ENCODE assay signal across 29 cellular contexts in genomic region chr3:123046262-123046873, GRCh38. TPM values are rescaled to one million over a fixed set of nuclear protein-coding genes. Genes with fewer than 3 reads are reported as not detected.
DNase-seq lines count a peak whose midpoint lies in the region; ATAC-seq, FAIRE-seq and TF ChIP-seq lines count a peak whose summit lies in the region.
"Had no signal": no experiment of that assay in that cellular context is flagged by ENCODE, and none has a peak within 500 bp of the region (broad histone marks: within the 10 kb centered on the region; RNA-seq: fewer than 3 reads in every experiment).

No MANE protein-coding gene starts in this region.

- H3K4me3 Mint-ChIP-seq in astrocyte (ENCODE audit: unreplicated experiment) = no peak overlapping the region
- H3K4me3 Mint-ChIP-seq: activated T-cell treated with anti-CD3 and anti-CD28 coated beads, Interleukin-2, amount 50 U/mL, for 4 hours; CD14-positive monocyte; stimulated activated naive CD8-positive, alpha-beta T cell treated with anti-CD3 and anti-CD28 coated beads, Interleukin-15, amount 100 ng/mL, for 72 hours had no signal

- H3K36me3 ChIP-seq in astrocyte (ENCODE audit: insufficient read depth, low read length) (no peaks in the 10 kb centered on the region), skeletal muscle satellite cell (ENCODE audit: insufficient read depth, low read length) (no peaks in the 10 kb centered on the region)
- H3K36me3 ChIP-seq: pancreas, SJCRH30, vagina had no signal

- no peak overlapping the region for H2AFZ ChIP-seq in astrocyte (ENCODE audit: low read depth, low read length)

- TF ChIP-seq CTCF in AG10803 (conservative IDR thresholded peaks at IDR 0.05; ENCODE audit: low read length) = no peak
- no peak for TF ChIP-seq CTCF in astrocyte (IDR thresholded peaks at IDR 0.05; ENCODE audit: insufficient read depth, low read depth, low read length)

- no peak overlapping the region for H3K27ac ChIP-seq in astrocyte (ENCODE audit: low read depth, low read length)
- H3K27ac ChIP-seq: pancreas, SJCRH30, vagina had no signal

- H3K4me3 ChIP-seq in AG10803 (ENCODE audit: low read length) (no peak overlapping the region), astrocyte (ENCODE audit: insufficient read depth, low read depth, low read length) (no peak overlapping the region), skeletal muscle satellite cell (ENCODE audit: low read length) (no peak overlapping the region)
- H3K4me3 ChIP-seq: pancreas, SJCRH30, vagina had no signal

- no peaks in the 10 kb centered on the region for H3K79me2 ChIP-seq in astrocyte (ENCODE audit: insufficient read depth, low read length)

- DNase-seq in AG10803 (ENCODE audit: low read depth) (peak; percentile 78), HS-27A (ENCODE audit: low read depth) (peak; percentile 66), astrocyte (ENCODE audit: low read depth) (no peak), iPS-NIHi7 (ENCODE audit: extremely low spot score) (no peak)
- DNase-seq in activated CD8-positive, alpha-beta memory T cell treated with anti-CD3 and anti-CD28 coated beads, Interleukin-2, amount 50 U/mL, for 48 hours = no peak
- DNase-seq: activated CD4-positive, CD25-positive, alpha-beta regulatory T cell; activated T-cell treated with anti-CD3 and anti-CD28 coated beads, Interleukin-2, amount 50 U/mL, for 4 hours; Caco-2; caudate nucleus; cortex of kidney; erythroblast; islet precursor cell; left ventricle myocardium superior; mesendoderm; NCI-H1092 treated with DMSO at 0.1 percent for 48 hours; NCI-H187; NCI-H82; pancreas; retina; SJCRH30; stimulated activated CD4-positive, alpha-beta T cell treated with anti-CD3 and anti-CD28 coated beads, Interleukin-2, amount 100 ng/mL, for 48 hours; stimulated activated naive CD8-positive, alpha-beta T cell treated with anti-CD3 and anti-CD28 coated beads, Interleukin-15, amount 100 ng/mL, for 72 hours had no signal

- H3K27ac Mint-ChIP-seq in astrocyte (ENCODE audit: unreplicated experiment) = no peak overlapping the region
- H3K27ac Mint-ChIP-seq: CD14-positive monocyte; stimulated activated naive CD8-positive, alpha-beta T cell treated with anti-CD3 and anti-CD28 coated beads, Interleukin-15, amount 100 ng/mL, for 72 hours had no signal

- H3K9me3 Mint-ChIP-seq in astrocyte (ENCODE audit: unreplicated experiment) = no peaks in the 10 kb centered on the region
- H3K9me3 Mint-ChIP-seq: activated T-cell treated with anti-CD3 and anti-CD28 coated beads, Interleukin-2, amount 50 U/mL, for 4 hours; stimulated activated naive CD8-positive, alpha-beta T cell treated with anti-CD3 and anti-CD28 coated beads, Interleukin-15, amount 100 ng/mL, for 72 hours had no signal

- H3K4me2 ChIP-seq in astrocyte (ENCODE audit: low read length) = no peak overlapping the region
- peak overlapping the region; percentile 46 for H3K4me2 ChIP-seq in skeletal muscle satellite cell (ENCODE audit: low read length)

- H3K27me3 ChIP-seq in astrocyte (ENCODE audit: insufficient read depth, low read length) = peaks cover 18% of the 10 kb centered on the region
- peaks cover 18% of the 10 kb centered on the region for H3K27me3 ChIP-seq in skeletal muscle satellite cell (ENCODE audit: control insufficient read depth, insufficient read depth, low read length)
- H3K27me3 ChIP-seq: pancreas, SJCRH30, vagina had no signal

- H3K9me3 ChIP-seq in astrocyte (ENCODE audit: insufficient read depth, low read depth, low read length) (no peaks in the 10 kb centered on the region), skeletal muscle satellite cell (replicated peaks; ENCODE audit: low read length) (no peaks in the 10 kb centered on the region)
- H3K9me3 ChIP-seq: Caco-2, pancreas, SJCRH30, vagina had no signal

- H4K20me1 ChIP-seq in astrocyte (ENCODE audit: insufficient read depth, low read length) = no peaks in the 10 kb centered on the region

- ATAC-seq in HG02870 (IDR thresholded peaks at IDR 0.05; ENCODE audit: unreplicated experiment) = no peak
- ATAC-seq in GM19035 (IDR thresholded peaks at IDR 0.05; ENCODE audit: unreplicated experiment) = no peak
- ATAC-seq: activated T-cell treated with anti-CD3 and anti-CD28 coated beads, Interleukin-2, amount 50 U/mL, for 4 hours; left ventricle myocardium superior; pancreas; stimulated activated naive CD8-positive, alpha-beta T cell treated with anti-CD3 and anti-CD28 coated beads, Interleukin-15, amount 100 ng/mL, for 72 hours had no signal

- peaks cover 12% of the 10 kb centered on the region for H3K27me3 Mint-ChIP-seq in astrocyte (ENCODE audit: low read depth, unreplicated experiment)

- no peaks in the 10 kb centered on the region for H3K36me3 Mint-ChIP-seq in astrocyte (ENCODE audit: low read depth, unreplicated experiment)
- H3K36me3 Mint-ChIP-seq: CD14-positive monocyte had no signal

- H3K4me1 ChIP-seq in astrocyte (ENCODE audit: insufficient read depth, low read length) (peaks cover 4% of the 10 kb centered on the region), skeletal muscle satellite cell (ENCODE audit: control insufficient read depth, insufficient read depth, low read length) (peaks cover 24% of the 10 kb centered on the region)
- H3K4me1 ChIP-seq: pancreas, vagina had no signal

- FAIRE-seq in astrocyte (lab: Jason Lieb, UNC) = peak; percentile 9
- FAIRE-seq: H54, pancreas had no signal

- H3K9ac ChIP-seq in astrocyte (ENCODE audit: low read length) = no peak overlapping the region
- no peak overlapping the region for H3K9ac ChIP-seq in skeletal muscle satellite cell (ENCODE audit: low read depth, low read length)

- H3K4me1 Mint-ChIP-seq in astrocyte (ENCODE audit: low read depth, unreplicated experiment) = peaks cover 5% of the 10 kb centered on the region
- H3K4me1 Mint-ChIP-seq: CD14-positive monocyte; stimulated activated naive CD8-positive, alpha-beta T cell treated with anti-CD3 and anti-CD28 coated beads, Interleukin-15, amount 100 ng/mL, for 72 hours had no signal

RNA-seq across cellular contexts. Expression of gene SEMA5B, which starts 18.8 kb away (rescaled TPM):
- total RNA-seq in astrocyte = 1.0 and 2.1 TPM in 2 replicates
- not detected in 2 replicates for total RNA-seq in skeletal muscle satellite cell (2012; rRNA removed)
- total RNA-seq: activated T-cell treated with anti-CD3 and anti-CD28 coated beads, Interleukin-2, amount 50 U/mL, for 4 hours; RPMI7951 had no signal

RNA-seq across cellular contexts. Expression of gene PDIA5, which starts 20.5 kb away (rescaled TPM):
- 77.5 and 86.5 TPM in 2 replicates for total RNA-seq in astrocyte
- 34.3 and 39.5 TPM in 2 replicates for total RNA-seq in skeletal muscle satellite cell (2012; rRNA removed)

Comparison
In these comparisons a context has a peak if more than half of its experiments do, and no peak if none do; other contexts are left out.
1. DNase-seq: peak in AG10803 (single experiment) and HS-27A (single experiment); none in astrocyte (single experiment), iPS-NIHi7 (single experiment) and activated CD8-positive, alpha-beta memory T cell treated with anti-CD3 and anti-CD28 coated beads, Interleukin-2, amount 50 U/mL, for 48 hours (single experiment).